16 cellular contexts compared by ENCODE assay signal in the genomic region with DNA sequence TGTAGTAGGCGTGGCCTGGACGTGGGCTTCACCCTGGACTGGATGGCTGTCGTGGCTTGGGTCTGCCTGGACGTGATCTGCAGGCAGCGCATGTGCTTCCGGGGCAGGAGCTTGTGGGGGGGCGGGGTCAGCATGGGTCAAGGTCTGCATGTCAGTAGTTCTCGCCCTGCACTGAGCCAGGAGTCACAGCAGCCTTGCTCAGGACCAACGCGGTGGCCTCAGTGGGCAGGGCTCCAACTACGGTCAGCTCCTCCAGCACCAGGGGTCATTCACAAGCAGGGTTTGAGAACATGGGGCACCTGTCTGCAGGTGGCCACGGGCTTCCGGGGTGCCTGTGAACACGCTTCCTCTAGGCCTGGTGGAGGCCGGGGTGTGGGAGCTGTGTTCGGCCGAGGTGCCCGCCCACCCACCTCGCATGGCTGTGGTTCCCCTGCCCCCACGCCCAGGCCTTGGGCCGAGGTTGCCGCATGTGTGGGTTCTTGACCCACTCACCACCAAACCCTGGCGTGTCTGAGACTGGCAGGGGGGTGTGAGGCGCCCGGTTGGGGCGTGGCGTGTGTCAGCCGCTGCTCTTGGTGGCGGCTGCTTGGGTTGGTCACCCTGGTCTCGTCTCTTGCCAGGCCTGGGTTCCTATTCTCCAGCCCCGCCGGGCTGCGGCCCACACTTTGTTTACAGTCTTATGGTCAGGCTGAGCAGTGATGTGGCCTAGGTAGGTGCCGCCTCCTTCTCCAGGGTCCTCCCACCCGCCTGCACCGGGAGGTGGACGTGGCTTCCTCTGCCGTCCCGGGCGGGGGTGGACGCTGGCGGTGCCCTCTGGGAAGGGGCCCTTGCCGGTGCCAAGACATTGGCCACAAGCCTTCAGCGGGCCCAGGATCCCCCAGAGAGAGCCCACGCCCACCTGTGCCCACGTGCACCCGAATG.
A peak's percentile ranks its signal among the peaks of the same experiment; 100 is the strongest.
DNase-seq lines count a peak whose midpoint lies in the region; ATAC-seq and TF ChIP-seq lines count a peak whose summit lies in the region.
"Had no signal": no experiment of that assay in that cellular context is flagged by ENCODE, and none has a peak within 500 bp of the region (broad histone marks: within the 10 kb centered on the region; RNA-seq: fewer than 3 reads in every experiment).

No MANE protein-coding gene starts in this region.

- no peak for DNase-seq in inferior parietal cortex (ENCODE audit: extremely low spot score)
- DNase-seq: CD8-positive, alpha-beta memory T cell; DMS53; EL; GM23248; HCEC 1CT; NCI-H1105; NCI-H1694; NCI-H2081 treated with DMSO at 0.1 percent for 48 hours; NCI-H446 treated with DMSO at 0.1 percent for 48 hours; Peyer's patch had no signal

- H3K4me1 ChIP-seq in HEK293 (ENCODE audit: control insufficient read depth, insufficient read depth, low read length): no peaks in the 10 kb centered on the region

- H3K36me3 ChIP-seq in HEK293 (ENCODE audit: control insufficient read depth in 2 of 2, insufficient read depth in 1 of 2, low read length in 2 of 2): peaks cover 17 to 61% of the 10 kb centered on the region in 2 experiments; a peak in 2 of 3 replicates

- POLR2A ChIA-PET in HEK293 (lab: Yijun Ruan, JAX): interaction anchor here (1.7 kb wide), 1 partner anchor 9 kb away, joined by 3 read pairs; no protein-coding TSS in a partner anchor

- H3K4me3 ChIP-seq in HEK293 (ENCODE audit: low read depth, low read length): no peak overlapping the region
- H3K4me3 ChIP-seq: BLaER1 treated with 17β-estradiol and CSF1 and Interleukin-3, amounts not matched to agents 10 nM and 100 nM; GM23248; Peyer's patch had no signal

- no peak for ATAC-seq in HG03520 (IDR thresholded peaks at IDR 0.05; ENCODE audit: unreplicated experiment)
- ATAC-seq: Right ventricle myocardium inferior had no signal

- TF ChIP-seq CTCF in HEK293 (tag by site-specific recombination; IDR thresholded peaks at IDR 0.05): no peak

- no peak overlapping the region; the same call in 1 of the 2 replicates for H3K27ac ChIP-seq in HEK293 (ENCODE audit: extremely low read depth, low read depth, low read length)
- peak overlapping the region; percentile 30 for H3K27ac ChIP-seq in angular gyrus (ENCODE audit: low read depth, low read length)
- H3K27ac ChIP-seq: BLaER1 treated with 17β-estradiol and CSF1 and Interleukin-3, amounts not matched to agents 10 nM and 100 nM; GM23248; Peyer's patch had no signal

- CTCF ChIA-PET in HEK293 (lab: Yijun Ruan, JAX): interaction anchor here (0.7 kb wide), 2 partner anchors 24 to 152 kb away, joined by 3 to 5 read pairs; no protein-coding TSS in a partner anchor

- no peaks in the 10 kb centered on the region for H3K9me3 ChIP-seq in HEK293 (ENCODE audit: control insufficient read depth, insufficient read depth, low read depth, low read length)
- H3K9me3 ChIP-seq: BLaER1 treated with 17β-estradiol and CSF1 and Interleukin-3, amounts not matched to agents 10 nM and 100 nM; Peyer's patch had no signal

TF ChIP-seq in HEK293, 187 proteins besides CTCF, POLR2A, EP300 and RAD21 (continues in another document):
- TF ChIP-seq, protein P1, sequence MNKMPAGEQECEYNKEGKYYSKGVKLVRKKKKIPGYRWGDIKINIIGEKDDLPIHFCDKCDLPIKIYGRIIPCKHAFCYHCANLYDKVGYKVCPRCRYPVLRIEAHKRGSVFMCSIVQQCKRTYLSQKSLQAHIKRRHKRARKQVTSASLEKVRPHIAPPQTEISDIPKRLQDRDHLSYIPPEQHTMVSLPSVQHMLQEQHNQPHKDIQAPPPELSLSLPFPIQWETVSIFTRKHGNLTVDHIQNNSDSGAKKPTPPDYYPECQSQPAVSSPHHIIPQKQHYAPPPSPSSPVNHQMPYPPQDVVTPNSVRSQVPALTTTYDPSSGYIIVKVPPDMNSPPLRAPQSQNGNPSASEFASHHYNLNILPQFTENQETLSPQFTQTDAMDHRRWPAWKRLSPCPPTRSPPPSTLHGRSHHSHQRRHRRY (tag by site-specific recombination; IDR thresholded peaks at IDR 0.05): no peak
- TF ChIP-seq ZNF660 (tag by site-specific recombination; IDR thresholded peaks at IDR 0.05) (no peak), ZFP37 (tag by site-specific recombination; IDR thresholded peaks at IDR 0.05) (no peak), KLF8 (tag by site-specific recombination; IDR thresholded peaks at IDR 0.05) (no peak), ZNF2 (tag by site-specific recombination; IDR thresholded peaks at IDR 0.05) (no peak), BCL11B (tag by site-specific recombination; IDR thresholded peaks at IDR 0.05; ENCODE audit: low read depth) (peak; percentile 38; the same call in 1 of the 2 replicates), EGR2 (tag by site-specific recombination; IDR thresholded peaks at IDR 0.05; ENCODE audit: low read depth) (peak; percentile 57), ZSCAN23 (tag by site-specific recombination; IDR thresholded peaks at IDR 0.05) (no peak), OSR2 (tag by site-specific recombination; IDR thresholded peaks at IDR 0.05) (no peak), KLF9 (tag by site-specific recombination; IDR thresholded peaks at IDR 0.05; ENCODE audit: low read depth) (peak; percentile 53), HOXA7 (CRISPR knock-in tag; IDR thresholded peaks at IDR 0.05; ENCODE audit: borderline replicate concordance) (no peak), ZNF600 (tag by site-specific recombination; IDR thresholded peaks at IDR 0.05) (0 out of 2 replicates have a peak, but pooled peaks have one; percentile 9), ZNF133 (tag by site-specific recombination; IDR thresholded peaks at IDR 0.05) (no peak), ZFHX2 (tag by site-specific recombination; conservative IDR thresholded peaks at IDR 0.05) (peak; percentile 46; the same call in 1 of the 2 replicates), ZNF837 (tag by site-specific recombination; IDR thresholded peaks at IDR 0.05) (no peak), GLIS2 (tag by site-specific recombination; IDR thresholded peaks at IDR 0.05) (peak; percentile 26; the same call in 1 of the 2 replicates), ZNF791 (tag by site-specific recombination; IDR thresholded peaks at IDR 0.05) (no peak), BCL11A (tag by site-specific recombination; IDR thresholded peaks at IDR 0.05; ENCODE audit: low read depth) (peak; percentile 57; the same call in 1 of the 2 replicates), ZXDB (tag by site-specific recombination; IDR thresholded peaks at IDR 0.05) (no peak), ZNF510 (tag by site-specific recombination; IDR thresholded peaks at IDR 0.05; ENCODE audit: insufficient replicate concordance) (no peak), SP2 (tag by site-specific recombination; IDR thresholded peaks at IDR 0.05) (0 out of 2 replicates have a peak, but pooled peaks have one; percentile 22), ZNF596 (tag by site-specific recombination; IDR thresholded peaks at IDR 0.05) (no peak)
- TF ChIP-seq, protein P2, sequence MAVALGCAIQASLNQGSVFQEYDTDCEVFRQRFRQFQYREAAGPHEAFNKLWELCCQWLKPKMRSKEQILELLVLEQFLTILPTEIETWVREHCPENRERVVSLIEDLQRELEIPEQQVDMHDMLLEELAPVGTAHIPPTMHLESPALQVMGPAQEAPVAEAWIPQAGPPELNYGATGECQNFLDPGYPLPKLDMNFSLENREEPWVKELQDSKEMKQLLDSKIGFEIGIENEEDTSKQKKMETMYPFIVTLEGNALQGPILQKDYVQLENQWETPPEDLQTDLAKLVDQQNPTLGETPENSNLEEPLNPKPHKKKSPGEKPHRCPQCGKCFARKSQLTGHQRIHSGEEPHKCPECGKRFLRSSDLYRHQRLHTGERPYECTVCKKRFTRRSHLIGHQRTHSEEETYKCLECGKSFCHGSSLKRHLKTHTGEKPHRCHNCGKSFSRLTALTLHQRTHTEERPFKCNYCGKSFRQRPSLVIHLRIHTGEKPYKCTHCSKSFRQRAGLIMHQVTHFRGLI (tag by site-specific recombination; IDR thresholded peaks at IDR 0.05): no peak
- TF ChIP-seq, protein P3, sequence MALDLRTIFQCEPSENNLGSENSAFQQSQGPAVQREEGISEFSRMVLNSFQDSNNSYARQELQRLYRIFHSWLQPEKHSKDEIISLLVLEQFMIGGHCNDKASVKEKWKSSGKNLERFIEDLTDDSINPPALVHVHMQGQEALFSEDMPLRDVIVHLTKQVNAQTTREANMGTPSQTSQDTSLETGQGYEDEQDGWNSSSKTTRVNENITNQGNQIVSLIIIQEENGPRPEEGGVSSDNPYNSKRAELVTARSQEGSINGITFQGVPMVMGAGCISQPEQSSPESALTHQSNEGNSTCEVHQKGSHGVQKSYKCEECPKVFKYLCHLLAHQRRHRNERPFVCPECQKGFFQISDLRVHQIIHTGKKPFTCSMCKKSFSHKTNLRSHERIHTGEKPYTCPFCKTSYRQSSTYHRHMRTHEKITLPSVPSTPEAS (tag by site-specific recombination; IDR thresholded peaks at IDR 0.05): no peak
- TF ChIP-seq, protein P4, sequence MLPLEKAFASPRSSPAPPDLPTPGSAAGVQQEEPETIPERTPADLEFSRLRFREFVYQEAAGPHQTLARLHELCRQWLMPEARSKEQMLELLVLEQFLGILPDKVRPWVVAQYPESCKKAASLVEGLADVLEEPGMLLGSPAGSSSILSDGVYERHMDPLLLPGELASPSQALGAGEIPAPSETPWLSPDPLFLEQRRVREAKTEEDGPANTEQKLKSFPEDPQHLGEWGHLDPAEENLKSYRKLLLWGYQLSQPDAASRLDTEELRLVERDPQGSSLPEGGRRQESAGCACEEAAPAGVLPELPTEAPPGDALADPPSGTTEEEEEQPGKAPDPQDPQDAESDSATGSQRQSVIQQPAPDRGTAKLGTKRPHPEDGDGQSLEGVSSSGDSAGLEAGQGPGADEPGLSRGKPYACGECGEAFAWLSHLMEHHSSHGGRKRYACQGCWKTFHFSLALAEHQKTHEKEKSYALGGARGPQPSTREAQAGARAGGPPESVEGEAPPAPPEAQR (tag by site-specific recombination; IDR thresholded peaks at IDR 0.05): no peak
- TF ChIP-seq, protein P5, sequence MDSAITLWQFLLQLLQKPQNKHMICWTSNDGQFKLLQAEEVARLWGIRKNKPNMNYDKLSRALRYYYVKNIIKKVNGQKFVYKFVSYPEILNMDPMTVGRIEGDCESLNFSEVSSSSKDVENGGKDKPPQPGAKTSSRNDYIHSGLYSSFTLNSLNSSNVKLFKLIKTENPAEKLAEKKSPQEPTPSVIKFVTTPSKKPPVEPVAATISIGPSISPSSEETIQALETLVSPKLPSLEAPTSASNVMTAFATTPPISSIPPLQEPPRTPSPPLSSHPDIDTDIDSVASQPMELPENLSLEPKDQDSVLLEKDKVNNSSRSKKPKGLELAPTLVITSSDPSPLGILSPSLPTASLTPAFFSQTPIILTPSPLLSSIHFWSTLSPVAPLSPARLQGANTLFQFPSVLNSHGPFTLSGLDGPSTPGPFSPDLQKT (IDR thresholded peaks at IDR 0.05; ENCODE audit: borderline replicate concordance, low read depth, low read length): no peak
